Comparison of ENCODE assay signal across 18 cellular contexts in genomic region chr3:186888569-186888968, GRCh38. TPM values are rescaled to one million over a fixed set of nuclear protein-coding genes. Genes with fewer than 3 reads are reported as not detected.
A peak's percentile ranks its signal among the peaks of the same experiment; 100 is the strongest.
DNase-seq lines count a peak whose midpoint lies in the region; ATAC-seq and TF ChIP-seq lines count a peak whose summit lies in the region.
"Had no signal": no experiment of that assay in that cellular context is flagged by ENCODE, and none has a peak within 500 bp of the region (broad histone marks: within the 10 kb centered on the region; RNA-seq: fewer than 3 reads in every experiment).

No MANE protein-coding gene starts in this region.

- 40% methylated on average over 6 of the region's 6 CpGs for WGBS in suprapubic skin

- DNase-seq in SIG-M5 treated with dmso at 0.1 percent for 504 hours (lab: John Stamatoyannopoulos, UW; ENCODE audit: unreplicated experiment), result peak; percentile 41
- DNase-seq in SIG-M5 (lab: John Stamatoyannopoulos, UW), result no peak
- peak; percentile 87 for DNase-seq in NCI-H82 (lab: John Stamatoyannopoulos, UW)
- DNase-seq in erythroblast (lab: John Stamatoyannopoulos, UW), result peak; percentile 72 to 86
- DNase-seq in suprapubic skin (ENCODE audit: low spot score in 2 of 2), result no peak
- DNase-seq: activated CD8-positive, alpha-beta T cell treated with anti-CD3 and anti-CD28 coated beads, Interleukin-2, amount 10 ng/mL, durations not matched to agents 7 days and 5 days; activated gamma-delta T cell; HCEC 1CT; mesenchymal stem cell; NCI-H345; nucleus accumbens; RPMI8226; T-helper 9 cell had no signal

- H3K9ac ChIP-seq in skeletal muscle tissue (ENCODE audit: low read depth in 1 of 3, low read length in 3 of 3), result peak overlapping the region; percentile 33 to 59 (median 45)

- TF ChIP-seq CTCF in suprapubic skin (IDR thresholded peaks at IDR 0.05), result no peak

- no peak for ATAC-seq in GM21737 (IDR thresholded peaks at IDR 0.05; ENCODE audit: unreplicated experiment)
- ATAC-seq in SK-N-SH treated with all-trans-retinoic acid at 6 μM for 48 hours, result no peak
- ATAC-seq: activated CD8-positive, alpha-beta T cell treated with anti-CD3 and anti-CD28 coated beads, Interleukin-2, amount 10 ng/mL, durations not matched to agents 7 days and 5 days had no signal

- peak overlapping the region; percentile 25 for H3K27ac ChIP-seq in skeletal muscle tissue (ENCODE audit: low read depth, low read length)
- no peak overlapping the region for H3K27ac ChIP-seq in suprapubic skin

- peaks cover 0 to 9% (median 6%) of the 10 kb centered on the region in 3 donors for H3K4me1 ChIP-seq in skeletal muscle tissue (ENCODE audit: control insufficient read depth in 3 of 3, insufficient read depth in 3 of 3, low read length in 3 of 3)
- no peaks in the 10 kb centered on the region for H3K4me1 ChIP-seq in suprapubic skin

- H3K4me3 ChIP-seq in skeletal muscle tissue (ENCODE audit: low read length in 3 of 3), result peak overlapping the region in 1 of 3 donors; percentile 41
- H3K4me3 ChIP-seq in suprapubic skin, result no peak overlapping the region
- H3K4me3 ChIP-seq: smooth muscle cell had no signal

- no peaks in the 10 kb centered on the region for H3K27me3 ChIP-seq in skeletal muscle tissue (ENCODE audit: control insufficient read depth in 3 of 3, insufficient read depth in 3 of 3, low read length in 3 of 3)
- no peaks in the 10 kb centered on the region for H3K27me3 ChIP-seq in suprapubic skin

- H3K36me3 ChIP-seq in skeletal muscle tissue (ENCODE audit: control insufficient read depth in 3 of 3, insufficient read depth in 3 of 3, low read length in 3 of 3), result no peaks in the 10 kb centered on the region
- H3K36me3 ChIP-seq in suprapubic skin, result no peaks in the 10 kb centered on the region

- TF ChIP-seq POLR2A in erythroblast (IDR thresholded peaks at IDR 0.05; ENCODE audit: low read length), result no peak
- no peak for TF ChIP-seq POLR2A in suprapubic skin (IDR thresholded peaks at IDR 0.05)

- no peak for TF ChIP-seq EP300 in suprapubic skin (IDR thresholded peaks at IDR 0.05)

- H3K9me3 ChIP-seq in skeletal muscle tissue (ENCODE audit: control insufficient read depth in 3 of 3, low read length in 3 of 3) (no peaks in the 10 kb centered on the region), suprapubic skin (no peaks in the 10 kb centered on the region)

TF ChIP-seq in SK-N-SH treated with all-trans-retinoic acid at 6 μM for 48 hours, 23 proteins besides CTCF, POLR2A, EP300 and RAD21:
- TF ChIP-seq ARNTL (CRISPR knock-in tag; IDR thresholded peaks at IDR 0.05; ENCODE audit: borderline replicate concordance, low read depth), result no peak
- no peak for TF ChIP-seq ZNF565 (CRISPR knock-in tag; conservative IDR thresholded peaks at IDR 0.05; ENCODE audit: low read depth)
- no peak for TF ChIP-seq OSR1 (CRISPR knock-in tag; IDR thresholded peaks at IDR 0.05)
- TF ChIP-seq, protein P1, sequence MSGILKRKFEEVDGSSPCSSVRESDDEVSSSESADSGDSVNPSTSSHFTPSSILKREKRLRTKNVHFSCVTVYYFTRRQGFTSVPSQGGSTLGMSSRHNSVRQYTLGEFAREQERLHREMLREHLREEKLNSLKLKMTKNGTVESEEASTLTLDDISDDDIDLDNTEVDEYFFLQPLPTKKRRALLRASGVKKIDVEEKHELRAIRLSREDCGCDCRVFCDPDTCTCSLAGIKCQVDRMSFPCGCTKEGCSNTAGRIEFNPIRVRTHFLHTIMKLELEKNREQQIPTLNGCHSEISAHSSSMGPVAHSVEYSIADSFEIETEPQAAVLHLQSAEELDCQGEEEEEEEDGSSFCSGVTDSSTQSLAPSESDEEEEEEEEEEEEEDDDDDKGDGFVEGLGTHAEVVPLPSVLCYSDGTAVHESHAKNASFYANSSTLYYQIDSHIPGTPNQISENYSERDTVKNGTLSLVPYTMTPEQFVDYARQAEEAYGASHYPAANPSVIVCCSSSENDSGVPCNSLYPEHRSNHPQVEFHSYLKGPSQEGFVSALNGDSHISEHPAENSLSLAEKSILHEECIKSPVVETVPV (CRISPR knock-in tag; IDR thresholded peaks at IDR 0.05), result no peak

RNA-seq across cellular contexts. Expression of gene ST6GAL1, which starts 41.8 kb away (rescaled TPM):
- total RNA-seq in skeletal muscle tissue (16.7 TPM), suprapubic skin (10 to 100 TPM; 23.9 to 42.2 (median 31.9) TPM)

RNA-seq across cellular contexts. Expression of gene ADIPOQ, which starts 46.1 kb away (rescaled TPM):
- total RNA-seq in skeletal muscle tissue (16.7 TPM), suprapubic skin (10 to 100 TPM; 10.7 to 21.6 (median 19.7) TPM)
- total RNA-seq: activated CD8-positive, alpha-beta T cell treated with anti-CD3 and anti-CD28 coated beads, Interleukin-2, amount 10 ng/mL, durations not matched to agents 7 days and 5 days; LHCN-M2; smooth muscle cell had no signal

Comparison
In these comparisons a context has a peak if more than half of its experiments do, and no peak if none do; other contexts are left out.
1. DNase-seq: peak in SIG-M5 treated with dmso at 0.1 percent for 504 hours (single experiment), NCI-H82 (single experiment) and erythroblast (2 of 2); none in SIG-M5 (single experiment) and suprapubic skin (0 of 2).